8 cellular contexts compared by ENCODE assay signal in the genomic region with DNA sequence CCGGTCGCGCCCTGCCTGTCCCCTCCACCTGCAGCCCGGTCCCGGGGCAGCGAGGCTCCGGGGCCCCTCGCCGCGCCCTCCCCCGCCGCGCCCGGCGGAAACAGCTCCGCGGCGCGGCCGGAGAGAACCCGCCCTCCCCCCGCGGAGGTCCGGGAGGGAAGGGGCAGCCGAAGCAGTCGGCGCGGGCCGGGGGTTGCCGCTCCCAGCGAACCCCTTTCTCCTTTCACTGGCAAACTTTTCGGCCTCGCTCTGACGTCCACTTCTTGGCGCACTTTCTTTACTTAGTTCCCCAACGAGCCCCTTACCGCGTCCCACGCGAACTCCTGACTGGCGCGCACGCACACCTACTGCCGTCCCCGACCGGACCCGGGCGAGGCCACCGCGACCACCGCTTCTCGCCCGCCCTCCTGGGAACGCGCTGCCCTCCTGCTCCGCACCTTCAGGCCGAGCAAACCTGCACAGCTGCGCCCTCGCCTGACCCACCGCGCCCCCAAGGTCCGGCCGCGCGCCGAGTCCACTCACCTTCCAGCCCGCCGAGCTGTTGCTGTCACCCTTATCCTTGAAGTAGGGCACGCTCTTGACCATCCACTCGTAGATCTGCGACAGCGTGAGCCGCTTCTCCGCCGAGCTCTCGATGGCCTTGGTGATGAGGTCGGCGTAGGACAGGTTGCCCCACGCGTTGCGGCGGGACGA. TPM values are rescaled to one million over a fixed set of nuclear protein-coding genes. Genes with fewer than 3 reads are reported as not detected.
DNase-seq lines count a peak whose midpoint lies in the region; ATAC-seq and TF ChIP-seq lines count a peak whose summit lies in the region.

No MANE protein-coding gene starts in this region.

- POLR2A ChIA-PET in PC-9 (lab: Charles Lee; ENCODE audit: unreplicated experiment): interaction anchor here (0.6 kb wide), 1 partner anchor 588 kb away, joined by 4 read pairs; no protein-coding TSS in a partner anchor

- CTCF ChIA-PET in PC-9 (lab: Charles Lee): interaction anchor here (0.6 kb wide), 1 partner anchor 210 kb away, joined by 11 read pairs; no protein-coding TSS in a partner anchor

- no peaks in the 10 kb centered on the region for H3K9me2 ChIP-seq in PC-9 (ENCODE audit: insufficient read depth)

- peak overlapping the region; percentile 84 for H3K4me3 ChIP-seq in PC-9
- H3K4me3 ChIP-seq in right atrium auricular region: peak overlapping the region; percentile 67 to 74

- DNase-seq in Caki2 (ENCODE audit: low read depth) (peak; percentile 43), PC-9 (peak in 1 of 2 experiments; percentile 17), right atrium auricular region (ENCODE audit: low spot score) (no peak), putamen (ENCODE audit: low spot score) (peak; percentile 38), NCI-H2227 treated with DMSO at 0.1 percent for 48 hours (lab: John Stamatoyannopoulos, UW) (no peak), MV-4-11 (lab: John Stamatoyannopoulos, UW) (no peak)
- DNase-seq in activated naive CD8-positive, alpha-beta T cell treated with anti-CD3 and anti-CD28 coated beads, Interleukin-2, amount 50 U/mL, for 16 hours (ENCODE audit: low read depth, low spot score): peak; percentile 3

- H3K36me3 ChIP-seq in PC-9 (ENCODE audit: low read depth) (no peaks in the 10 kb centered on the region), right atrium auricular region (no peaks in the 10 kb centered on the region)

- 0 out of 2 replicates have a peak, but pooled peaks cover 4% of the 10 kb centered on the region for H3F3A ChIP-seq in PC-9 (ENCODE audit: insufficient read depth, low read depth)

- no peaks in the 10 kb centered on the region for H3K27me3 ChIP-seq in PC-9 (ENCODE audit: insufficient read depth, low read depth)
- H3K27me3 ChIP-seq in right atrium auricular region: no peaks in the 10 kb centered on the region

- in situ Hi-C loops in Caki2 (cut with HindIII; ENCODE audit: low pct_unique_long_range_greater_than_20kb, low sequenced_read_pairs): no loop called here

- TF ChIP-seq CTCF in PC-9 (conservative IDR thresholded peaks at IDR 0.05) (no peak), right atrium auricular region (IDR thresholded peaks at IDR 0.05) (peak in 1 of 2 donors; percentile 15)

- ATAC-seq in GM21825 (IDR thresholded peaks at IDR 0.05; ENCODE audit: unreplicated experiment): peak; percentile 8

- peaks cover 37% of the 10 kb centered on the region for H3K79me2 ChIP-seq in PC-9 (ENCODE audit: low read depth)

- H4K20me1 ChIP-seq in PC-9 (ENCODE audit: insufficient read depth): no peaks in the 10 kb centered on the region

- BruUV-seq in PC-9 (replicated peaks; lab: Mats Ljungman, UMichigan): no TSS peak

- H3K4me1 ChIP-seq in PC-9 (replicated peaks; ENCODE audit: insufficient read depth) (peaks cover 23% of the 10 kb centered on the region), right atrium auricular region (peaks cover 0 to 47% of the 10 kb centered on the region in 2 donors)

- H3K9me3 ChIP-seq in PC-9 (ENCODE audit: insufficient read depth, low read depth): no peaks in the 10 kb centered on the region
- H3K9me3 ChIP-seq in right atrium auricular region: no peaks in the 10 kb centered on the region

- peak overlapping the region; percentile 48; the same call in 1 of the 2 replicates for H3K27ac ChIP-seq in PC-9
- H3K27ac ChIP-seq in right atrium auricular region: peak overlapping the region; percentile 91 to 96

- peak overlapping the region; percentile 90 for H2AFZ ChIP-seq in PC-9

- H3K4me2 ChIP-seq in PC-9: peak overlapping the region; percentile 92

- intact Hi-C loops in PC-9 (cut with micrococcal nuclease; ENCODE audit: unreplicated experiment): loop anchor here (2.0 to 10.0 kb wide), 5 partner anchors 70 to 723 kb away; no protein-coding TSS in a partner anchor

RNA-seq across cellular contexts. Expression of a gene that starts 1.2 kb away (rescaled TPM):
- total RNA-seq in Caki2 (2014; rRNA removed; shearing (Covaris generic); ENCODE audit: low replicate concordance): 0.58 and 0.68 TPM in 2 replicates
- 9.0 and 10.5 TPM in 2 replicates for total RNA-seq in PC-9 (2021)
- total RNA-seq in right atrium auricular region: 10 to 100 TPM; 17.3 to 32.7 TPM

Comparison
In these comparisons a context has a peak if more than half of its experiments do, and no peak if none do; other contexts are left out.
1. DNase-seq: peak in Caki2 (single experiment), activated naive CD8-positive, alpha-beta T cell treated with anti-CD3 and anti-CD28 coated beads, Interleukin-2, amount 50 U/mL, for 16 hours (single experiment) and putamen (single experiment); none in right atrium auricular region (single experiment), NCI-H2227 treated with DMSO at 0.1 percent for 48 hours (single experiment) and MV-4-11 (single experiment).